In the genomic region with DNA sequence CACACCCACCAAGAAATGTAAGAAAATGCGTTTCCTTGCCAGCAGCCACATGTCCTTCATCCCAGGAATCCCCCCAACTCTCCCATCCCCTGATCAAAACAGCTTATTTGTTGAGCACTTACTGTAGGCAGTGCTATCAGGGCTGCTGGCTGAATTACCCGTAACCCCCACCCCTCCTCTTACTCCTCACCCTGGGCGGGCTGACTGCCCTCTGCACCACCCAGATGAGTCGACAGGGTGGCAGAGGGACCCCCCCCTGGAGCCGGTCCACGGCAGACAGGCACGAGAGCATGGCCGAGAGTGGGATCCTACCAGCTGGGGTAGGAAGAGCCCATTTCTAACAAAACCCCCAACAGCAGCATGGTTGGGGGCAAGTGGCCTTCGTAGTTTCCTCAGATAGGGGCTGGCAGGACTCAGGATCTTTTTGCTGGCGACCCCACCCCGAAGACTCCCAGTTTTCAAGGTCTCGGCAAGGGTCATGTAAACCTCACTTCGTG, we compare ENCODE assay signal across 8 cellular contexts. TPM values are rescaled to one million over a fixed set of nuclear protein-coding genes. Genes with fewer than 3 reads are reported as not detected.
DNase-seq lines count a peak whose midpoint lies in the region; ATAC-seq and TF ChIP-seq lines count a peak whose summit lies in the region.

No MANE protein-coding gene starts in this region.

- peak overlapping the region; percentile 22 for H3K4me3 ChIP-seq in AG09309 (ENCODE audit: control insufficient read depth, low read depth, low read length)
- H3K4me3 ChIP-seq in HAP-1, result peak overlapping the region; percentile 75
- peak overlapping the region in 1 of 2 donors; percentile 60 for H3K4me3 ChIP-seq in gastroesophageal sphincter
- peak overlapping the region; percentile 15 to 73 (median 58) for H3K4me3 ChIP-seq in gastrocnemius medialis

- H3K27me3 ChIP-seq in HAP-1 (ENCODE audit: low read depth) (no peaks in the 10 kb centered on the region), gastroesophageal sphincter (no peaks in the 10 kb centered on the region), gastrocnemius medialis (no peaks in the 10 kb centered on the region)

- peak overlapping the region; percentile 88 for H3K4me3 Mint-ChIP-seq in activated CD4-positive, alpha-beta memory T cell treated with anti-CD3 and anti-CD28 coated beads for 36 hours

- in situ Hi-C loops in HAP-1 (cut with MboI; ENCODE audit: low sequenced_read_pairs), result loop anchor here (5.0 kb wide), 1 partner anchor 93 kb away; a partner anchor contains a TSS
- in situ Hi-C loops in gastrocnemius medialis (cut with MboI; ENCODE audit: low sequenced_read_pairs in 4 of 4), result loop anchor here in 3 of 4 donors (5.0 to 10.0 kb wide), 3 partner anchors 90 to 100 kb away; a partner anchor contains a TSS

- no peak for TF ChIP-seq EP300 in gastroesophageal sphincter (IDR thresholded peaks at IDR 0.05)

- H3K27me3 Mint-ChIP-seq in activated CD4-positive, alpha-beta memory T cell treated with anti-CD3 and anti-CD28 coated beads for 36 hours, result no peaks in the 10 kb centered on the region

- H3K9me3 Mint-ChIP-seq in activated CD4-positive, alpha-beta memory T cell treated with anti-CD3 and anti-CD28 coated beads for 36 hours, result no peaks in the 10 kb centered on the region

- H3K27ac ChIP-seq in gastroesophageal sphincter (peak overlapping the region; percentile 60 to 100 (median 100)), gastrocnemius medialis (peak overlapping the region; percentile 97 to 100 (median 99))

- peaks cover 48% of the 10 kb centered on the region for H3K4me1 ChIP-seq in HAP-1
- H3K4me1 ChIP-seq in gastroesophageal sphincter, result peaks cover 6 to 80% (median 54%) of the 10 kb centered on the region in 3 donors
- H3K4me1 ChIP-seq in gastrocnemius medialis, result peaks cover 53 to 57% of the 10 kb centered on the region in 2 donors

- WGBS in gastroesophageal sphincter (ENCODE audit: low coverage in 1 of 2), 2 donors, result 0% methylated on average over 8 of the region's 13 CpGs; no CpG with 5 or more reads in 1 of the 2 donors

- CTCF ChIA-PET in activated CD4-positive, alpha-beta memory T cell treated with anti-CD3 and anti-CD28 coated beads for 36 hours (lab: Charles Lee), result interaction anchor here (0.6 to 18.5 kb wide), 57 partner anchors 15 to 394 kb away, joined by 3 to 856 read pairs (median 5); a partner anchor contains a TSS

- H3K36me3 Mint-ChIP-seq in activated CD4-positive, alpha-beta memory T cell treated with anti-CD3 and anti-CD28 coated beads for 36 hours, result peaks cover 42% of the 10 kb centered on the region

- peaks cover 59% of the 10 kb centered on the region for H3K4me1 Mint-ChIP-seq in activated CD4-positive, alpha-beta memory T cell treated with anti-CD3 and anti-CD28 coated beads for 36 hours (ENCODE audit: low read depth)

- H3K9me3 ChIP-seq in HAP-1, result no peaks in the 10 kb centered on the region
- H3K9me3 ChIP-seq in gastroesophageal sphincter, result no peaks in the 10 kb centered on the region
- no peaks in the 10 kb centered on the region for H3K9me3 ChIP-seq in gastrocnemius medialis

- intact Hi-C loops in activated CD4-positive, alpha-beta memory T cell treated with anti-CD3 and anti-CD28 coated beads for 36 hours (cut with micrococcal nuclease), result loop anchor here (1.0 to 10.0 kb wide), 12 partner anchors 8 to 1212 kb away; a partner anchor contains a TSS
- intact Hi-C loops in gastrocnemius medialis (cut with DNase I; ENCODE audit: low total_unique reads), result loop anchor here (1.0 to 5.0 kb wide), 7 partner anchors 18 to 228 kb away; a partner anchor contains a TSS

- peak overlapping the region; percentile 94 for H3K27ac Mint-ChIP-seq in activated CD4-positive, alpha-beta memory T cell treated with anti-CD3 and anti-CD28 coated beads for 36 hours

- TF ChIP-seq POLR2A in gastroesophageal sphincter (IDR thresholded peaks at IDR 0.05) (no peak), gastrocnemius medialis (IDR thresholded peaks at IDR 0.05) (no peak)

- H3K36me3 ChIP-seq in HAP-1 (replicated peaks) (peaks cover 61% of the 10 kb centered on the region), gastroesophageal sphincter (peaks cover 0 to 13% of the 10 kb centered on the region in 2 donors), gastrocnemius medialis (no peaks in the 10 kb centered on the region)

- POLR2A ChIA-PET in activated CD4-positive, alpha-beta memory T cell treated with anti-CD3 and anti-CD28 coated beads for 36 hours (lab: Charles Lee), result interaction anchor here (0.8 to 8.2 kb wide), 12 partner anchors 8 to 136 kb away, joined by 3 to 127 read pairs (median 6); a partner anchor contains a TSS

- ATAC-seq in gastroesophageal sphincter (peak; percentile 5), gastrocnemius medialis (peak; percentile 1 to 2), HG02885 (IDR thresholded peaks at IDR 0.05; ENCODE audit: poor library complexity, unreplicated experiment) (no peak), GM18520 (IDR thresholded peaks at IDR 0.05; ENCODE audit: unreplicated experiment) (no peak)

- DNase-seq in AG09309 (ENCODE audit: low read depth), result no peak
- peak in 1 of 2 experiments; percentile 45 for DNase-seq in HAP-1 (ENCODE audit: low spot score in 2 of 2)
- DNase-seq in activated CD4-positive, alpha-beta memory T cell treated with anti-CD3 and anti-CD28 coated beads for 36 hours, result peak; percentile 68
- no peak for DNase-seq in gastrocnemius medialis
- no peak for DNase-seq in NCI-H2227 treated with DMSO at 0.1 percent for 48 hours (lab: John Stamatoyannopoulos, UW)

- TF ChIP-seq CTCF in AG09309 (IDR thresholded peaks at IDR 0.05; ENCODE audit: control insufficient read depth, insufficient read depth, low read depth, low read length, missing control alignments) (no peak), gastroesophageal sphincter (IDR thresholded peaks at IDR 0.05) (no peak), gastrocnemius medialis (IDR thresholded peaks at IDR 0.05 in 4 of 5, conservative IDR thresholded peaks at IDR 0.05 in 1 of 5) (no peak)

RNA-seq across cellular contexts. Expression of a gene that starts 1.1 kb away (rescaled TPM):
- total RNA-seq in activated CD4-positive, alpha-beta memory T cell treated with anti-CD3 and anti-CD28 coated beads for 36 hours, result 100 to 1,000 TPM; 136 to 141 TPM
- total RNA-seq in gastroesophageal sphincter (10 to 100 TPM in 3 of 4 donors, 1 to 10 TPM in 1; 9.4 to 15.7 (median 12.1) TPM), gastrocnemius medialis (1 to 10 TPM; 2.9 to 6.8 (median 4.1) TPM)

RNA-seq across cellular contexts. Expression of a gene that starts 9.2 kb away (rescaled TPM):
- total RNA-seq in activated CD4-positive, alpha-beta memory T cell treated with anti-CD3 and anti-CD28 coated beads for 36 hours, result 10 to 100 TPM; 14.1 to 15.2 TPM
- total RNA-seq in gastroesophageal sphincter (10 to 100 TPM in 3 of 4 donors, 1 to 10 TPM in 1; 9.6 to 25.1 (median 20.3) TPM), gastrocnemius medialis (1 to 10 TPM; 2.2 to 9.3 (median 6.2) TPM)

Comparison
In these comparisons a context has a peak if more than half of its experiments do, and no peak if none do; other contexts are left out.
1. ATAC-seq: peak in gastroesophageal sphincter (single experiment) and gastrocnemius medialis (2 of 2); none in HG02885 (single experiment) and GM18520 (single experiment).
2. RNA of a gene that starts 1.1 kb away (total RNA-seq): 136 to 141 TPM in activated CD4-positive, alpha-beta memory T cell treated with anti-CD3 and anti-CD28 coated beads for 36 hours; 9.4 to 15.7 TPM in gastroesophageal sphincter and 2.9 to 6.8 TPM in gastrocnemius medialis; every median in the first group is over 4 times any median in the second.